10 cellular contexts compared by ENCODE assay signal in genomic region chr20:44692932-44693476, GRCh38. TPM values are rescaled to one million over a fixed set of nuclear protein-coding genes. Genes with fewer than 3 reads are reported as not detected.
DNase-seq lines count a peak whose midpoint lies in the region; ATAC-seq and TF ChIP-seq lines count a peak whose summit lies in the region.
"Had no signal": no experiment of that assay in that cellular context is flagged by ENCODE, and none has a peak within 500 bp of the region (broad histone marks: within the 10 kb centered on the region; RNA-seq: fewer than 3 reads in every experiment).

No MANE protein-coding gene starts in this region.

- H3K4me3 Mint-ChIP-seq in osteocyte (ENCODE audit: unreplicated experiment): no peak overlapping the region
- no peak overlapping the region for H3K4me3 Mint-ChIP-seq in activated naive CD4-positive, alpha-beta T cell treated with anti-CD3 and anti-CD28 coated beads, Interleukin-2, amount 10 ng/mL, durations not matched to agents 7 days and 5 days
- H3K4me3 Mint-ChIP-seq: central memory CD8-positive, alpha-beta T cell had no signal

- CTCF ChIA-PET in activated naive CD4-positive, alpha-beta T cell treated with anti-CD3 and anti-CD28 coated beads, Interleukin-2, amount 10 ng/mL, durations not matched to agents 7 days and 5 days (lab: Charles Lee): interaction anchor here (1.1 kb wide), 1 partner anchor 40 kb away, joined by 3 read pairs; no protein-coding TSS in a partner anchor

- peak overlapping the region; percentile 95 for H3K27ac Mint-ChIP-seq in osteocyte (ENCODE audit: unreplicated experiment)
- H3K27ac Mint-ChIP-seq in activated naive CD4-positive, alpha-beta T cell treated with anti-CD3 and anti-CD28 coated beads, Interleukin-2, amount 10 ng/mL, durations not matched to agents 7 days and 5 days: no peak overlapping the region

- no peak for ATAC-seq in HG03135 (IDR thresholded peaks at IDR 0.05; ENCODE audit: unreplicated experiment)

- in situ Hi-C loops in Caki2 (cut with HindIII; ENCODE audit: low pct_unique_long_range_greater_than_20kb, low sequenced_read_pairs): no loop called here
- in situ Hi-C loops in SK-MEL-5 (cut with HindIII; ENCODE audit: low pct_unique_long_range_greater_than_20kb, low sequenced_read_pairs): no loop called here

- H3K27me3 Mint-ChIP-seq in osteocyte (ENCODE audit: unreplicated experiment): no peaks in the 10 kb centered on the region
- peaks cover 8% of the 10 kb centered on the region for H3K27me3 Mint-ChIP-seq in activated naive CD4-positive, alpha-beta T cell treated with anti-CD3 and anti-CD28 coated beads, Interleukin-2, amount 10 ng/mL, durations not matched to agents 7 days and 5 days

- TF ChIP-seq CTCF in fibroblast of the aortic adventitia (IDR thresholded peaks at IDR 0.05; ENCODE audit: insufficient read depth, low read length) (no peak), osteocyte (IDR thresholded peaks at IDR 0.05) (no peak)

- no peak overlapping the region for H3K4me3 ChIP-seq in fibroblast of the aortic adventitia (ENCODE audit: low read depth, low read length)
- H3K4me3 ChIP-seq: SK-N-MC had no signal

- DNase-seq in Caki2 (ENCODE audit: low read depth) (peak; percentile 100), SK-MEL-5 (ENCODE audit: low read depth, low spot score) (peak; percentile 84), fibroblast of the aortic adventitia (ENCODE audit: low read depth) (peak; percentile 98), osteocyte (ENCODE audit: extremely low spot score, unreplicated experiment) (peak; percentile 93), NCI-H1930 (lab: John Stamatoyannopoulos, UW) (no peak)
- DNase-seq in stimulated activated naive CD4-positive, alpha-beta T cell treated with Interleukin-2 at 50 U/mL for 16 hours (lab: John Stamatoyannopoulos, UW): no peak
- DNase-seq in activated naive CD4-positive, alpha-beta T cell treated with anti-CD3 and anti-CD28 coated beads, Interleukin-2, amount 10 ng/mL, durations not matched to agents 7 days and 5 days: no peak

- peaks cover 3% of the 10 kb centered on the region for H3K36me3 Mint-ChIP-seq in osteocyte (ENCODE audit: unreplicated experiment)
- no peaks in the 10 kb centered on the region for H3K36me3 Mint-ChIP-seq in activated naive CD4-positive, alpha-beta T cell treated with anti-CD3 and anti-CD28 coated beads, Interleukin-2, amount 10 ng/mL, durations not matched to agents 7 days and 5 days

- peaks cover 4% of the 10 kb centered on the region for H3K9me3 Mint-ChIP-seq in osteocyte (ENCODE audit: unreplicated experiment)
- H3K9me3 Mint-ChIP-seq in activated naive CD4-positive, alpha-beta T cell treated with anti-CD3 and anti-CD28 coated beads, Interleukin-2, amount 10 ng/mL, durations not matched to agents 7 days and 5 days: peaks cover 3% of the 10 kb centered on the region
- H3K9me3 Mint-ChIP-seq: central memory CD8-positive, alpha-beta T cell had no signal

- peaks cover 74% of the 10 kb centered on the region for H3K4me1 Mint-ChIP-seq in osteocyte (ENCODE audit: unreplicated experiment)
- H3K4me1 Mint-ChIP-seq in activated naive CD4-positive, alpha-beta T cell treated with anti-CD3 and anti-CD28 coated beads, Interleukin-2, amount 10 ng/mL, durations not matched to agents 7 days and 5 days: peaks cover 9% of the 10 kb centered on the region
- H3K4me1 Mint-ChIP-seq: central memory CD8-positive, alpha-beta T cell had no signal

RNA-seq across cellular contexts. Expression of gene CCN5, which starts 22.2 kb away (rescaled TPM):
- 39.7 and 55.7 TPM in 2 replicates for total RNA-seq in Caki2 (2014; rRNA removed; shearing (Covaris generic); ENCODE audit: low replicate concordance)
- total RNA-seq in SK-MEL-5 (2014; rRNA removed; shearing (Covaris generic)): 0.45 and 0.85 TPM in 2 replicates
- polyA plus RNA-seq in SK-MEL-5 (2015; cell fraction: cytosol; rRNA removed): 0.23 and 2.2 TPM in 2 replicates
- 0.26 and 2.0 TPM in 2 replicates for polyA plus RNA-seq in SK-MEL-5 (2015; cell fraction: nucleus; rRNA removed)
- 67.9 and 266 TPM in 2 replicates for total RNA-seq in fibroblast of the aortic adventitia (ENCODE audit: low replicate concordance)
- 18.2 and 24.0 TPM in 2 replicates for total RNA-seq in osteocyte

RNA-seq across cellular contexts. Expression of gene ADA, which starts 41.5 kb away (rescaled TPM):
- total RNA-seq in Caki2 (2014; rRNA removed; shearing (Covaris generic); ENCODE audit: low replicate concordance): 33.6 and 102 TPM in 2 replicates
- 12.4 and 13.2 TPM in 2 replicates for total RNA-seq in SK-MEL-5 (2014; rRNA removed; shearing (Covaris generic))
- 37.2 and 39.2 TPM in 2 replicates for polyA plus RNA-seq in SK-MEL-5 (2015; cell fraction: cytosol; rRNA removed)
- 74.2 and 81.6 TPM in 2 replicates for polyA plus RNA-seq in SK-MEL-5 (2015; cell fraction: nucleus; rRNA removed)
- total RNA-seq in fibroblast of the aortic adventitia (ENCODE audit: low replicate concordance): 4.6 and 11.8 TPM in 2 replicates
- total RNA-seq in osteocyte: 177 and 185 TPM in 2 replicates

RNA-seq across cellular contexts. Expression of gene KCNK15, which starts 52.7 kb away (rescaled TPM):
- total RNA-seq in Caki2 (2014; rRNA removed; shearing (Covaris generic); ENCODE audit: low replicate concordance): not detected in 2 replicates
- 0.13 TPM in 1 of 2 replicates, not detected in the other for total RNA-seq in SK-MEL-5 (2014; rRNA removed; shearing (Covaris generic))
- polyA plus RNA-seq in SK-MEL-5 (2015; cell fraction: cytosol; rRNA removed): 0.08 and 0.32 TPM in 2 replicates
- polyA plus RNA-seq in SK-MEL-5 (2015; cell fraction: nucleus; rRNA removed): 0.15 TPM in 1 of 2 replicates, not detected in the other
- total RNA-seq in fibroblast of the aortic adventitia (ENCODE audit: low replicate concordance) (4.2 and 8.5 TPM in 2 replicates), osteocyte (17.5 and 21.5 TPM in 2 replicates)

Comparison
In these comparisons a context has a peak if more than half of its experiments do, and no peak if none do; other contexts are left out.
1. DNase-seq: peak in Caki2 (single experiment), SK-MEL-5 (single experiment), fibroblast of the aortic adventitia (single experiment) and osteocyte (single experiment); none in NCI-H1930 (0 of 2), stimulated activated naive CD4-positive, alpha-beta T cell treated with Interleukin-2 at 50 U/mL for 16 hours (single experiment) and activated naive CD4-positive, alpha-beta T cell treated with anti-CD3 and anti-CD28 coated beads, Interleukin-2, amount 10 ng/mL, durations not matched to agents 7 days and 5 days (single experiment).
2. RNA of gene CCN5, which starts 22.2 kb away (total RNA-seq): 67.9 to 266 TPM in fibroblast of the aortic adventitia, 39.7 to 55.7 TPM in Caki2 and 18.2 to 24.0 TPM in osteocyte; 0.45 to 0.85 TPM in SK-MEL-5; every median in the first group is over 10 times any median in the second.